Comparison of ENCODE assay signal across 8 cellular contexts in genomic region chr1:111619635-111620411, GRCh38. TPM values are rescaled to one million over a fixed set of nuclear protein-coding genes. Genes with fewer than 3 reads are reported as not detected.
DNase-seq lines count a peak whose midpoint lies in the region; ATAC-seq lines count a peak whose summit lies in the region.

Gene RAP1A, plus strand, starts transcription at chr1:111619789. Its CDS starts 71,572 bp downstream, at chr1:111691361.

- H3K4me2 ChIP-seq in mesendoderm (ENCODE audit: low read length): peak within 1 kb of the TSS; percentile 93

- peaks cover 6% of the 10 kb centered on the region for H3K79me1 ChIP-seq in mesendoderm (ENCODE audit: low read length)

- POLR2A ChIA-PET in CD4-positive, alpha-beta memory T cell (lab: Charles Lee; ENCODE audit: partially characterized antibody): interaction anchor here (0.6 to 10.8 kb wide), 24 partner anchors 9 to 171 kb away, joined by 3 to 244 read pairs (median 6); partner anchors contain the start of gene WDR77

- peaks cover 60 to 83% (median 71%) of the 10 kb centered on the region in 4 donors for H3K4me1 Mint-ChIP-seq in CD4-positive, alpha-beta memory T cell

- no peak within 1 kb of the TSS for H2BK5ac ChIP-seq in mesendoderm (ENCODE audit: low read length)

- peak within 1 kb of the TSS; percentile 95 to 100 (median 98) for H3K4me3 Mint-ChIP-seq in CD4-positive, alpha-beta memory T cell

- H3K27ac ChIP-seq in CD4-positive, alpha-beta memory T cell (ENCODE audit: low read depth, low read length): peak within 1 kb of the TSS; percentile 84
- H3K27ac ChIP-seq in HUES6 (ENCODE audit: low read depth, low read length) (peak within 1 kb of the TSS; percentile 28; the same call in 1 of the 2 replicates), mesendoderm (ENCODE audit: low read depth, low read length) (peak within 1 kb of the TSS; percentile 57)

- no peak within 1 kb of the TSS for H3K4ac ChIP-seq in mesendoderm (ENCODE audit: low read depth, low read length)

- no peak within 1 kb of the TSS for H2AK5ac ChIP-seq in mesendoderm (ENCODE audit: low read length)

- H2BK120ac ChIP-seq in mesendoderm (ENCODE audit: low read depth, low read length): no peak within 1 kb of the TSS

- H3K36me3 Mint-ChIP-seq in CD4-positive, alpha-beta memory T cell: peaks cover 4 to 16% of the 10 kb centered on the region in 2 donors

- peak within 1 kb of the TSS; percentile 93 to 98 (median 97) for H3K27ac Mint-ChIP-seq in CD4-positive, alpha-beta memory T cell

- peaks cover 26% of the 10 kb centered on the region for H3K79me2 ChIP-seq in mesendoderm (ENCODE audit: control insufficient read depth, insufficient read depth, low read length)

- DNase-seq in CD4-positive, alpha-beta memory T cell: peak; percentile 88 to 91 (median 88)
- DNase-seq in NT2/D1 (ENCODE audit: low read depth, low spot score) (peak; percentile 89), mesendoderm (peak; percentile 95)
- peak; percentile 86 for DNase-seq in activated CD8-positive, alpha-beta memory T cell treated with anti-CD3 and anti-CD28 coated beads, Interleukin-2, amount 50 U/mL, for 24 hours (ENCODE audit: extremely low read depth)
- peak; percentile 88 for DNase-seq in stimulated activated CD8-positive, alpha-beta memory T cell treated with anti-CD3 and anti-CD28 coated beads, Interleukin-12 subunit alpha, Interleukin-12 subunit beta, amount 100 ng/mL, for 24 hours (ENCODE audit: extremely low read depth)

- H3K4me3 ChIP-seq in CD4-positive, alpha-beta memory T cell (ENCODE audit: low read length in 2 of 2): peak within 1 kb of the TSS; percentile 79 to 90
- H3K4me3 ChIP-seq in HUES6 (ENCODE audit: low read depth, low read length): peak within 1 kb of the TSS; percentile 99
- peak within 1 kb of the TSS; percentile 85 for H3K4me3 ChIP-seq in NT2/D1 (ENCODE audit: insufficient read length, low read depth)
- H3K4me3 ChIP-seq in endocrine pancreas (ENCODE audit: control insufficient read depth, insufficient read depth, low read length): peak within 1 kb of the TSS; percentile 89
- H3K4me3 ChIP-seq in mesendoderm (ENCODE audit: low read length): peak within 1 kb of the TSS; percentile 95

- H3K9ac ChIP-seq in HUES6 (ENCODE audit: low read length) (peak within 1 kb of the TSS; percentile 87), NT2/D1 (ENCODE audit: insufficient read length, low read depth) (peak within 1 kb of the TSS; percentile 93), endocrine pancreas (ENCODE audit: control insufficient read depth, insufficient read depth, low read length) (peak within 1 kb of the TSS; percentile 79), mesendoderm (ENCODE audit: low read length) (peak within 1 kb of the TSS; percentile 94)

- no peaks in the 10 kb centered on the region for H3K36me3 ChIP-seq in CD4-positive, alpha-beta memory T cell (ENCODE audit: insufficient read depth, low read length)
- H3K36me3 ChIP-seq in HUES6 (ENCODE audit: control insufficient read depth, insufficient read depth, low read length) (no peaks in the 10 kb centered on the region), NT2/D1 (ENCODE audit: insufficient read depth, insufficient read length, low read length) (peaks cover 4% of the 10 kb centered on the region), endocrine pancreas (ENCODE audit: control insufficient read depth, insufficient read depth, low read length) (no peaks in the 10 kb centered on the region), mesendoderm (ENCODE audit: control insufficient read depth, insufficient read depth, low read length) (no peaks in the 10 kb centered on the region)

- no peak within 1 kb of the TSS for H2BK15ac ChIP-seq in mesendoderm (replicated peaks; ENCODE audit: low read depth)

- H3K18ac ChIP-seq in mesendoderm (ENCODE audit: low read length): peak within 1 kb of the TSS; percentile 29

- no peaks in the 10 kb centered on the region for H3K27me3 Mint-ChIP-seq in CD4-positive, alpha-beta memory T cell

- H4K5ac ChIP-seq in mesendoderm (ENCODE audit: low read length): no peak within 1 kb of the TSS

- H3K23ac ChIP-seq in mesendoderm (ENCODE audit: low read length): peak within 1 kb of the TSS; percentile 80

- no peaks in the 10 kb centered on the region for H3K9me3 ChIP-seq in CD4-positive, alpha-beta memory T cell (ENCODE audit: control insufficient read depth in 1 of 2, low read length in 2 of 2)
- H3K9me3 ChIP-seq in HUES6 (ENCODE audit: control insufficient read depth, insufficient read depth, low read depth, low read length) (no peaks in the 10 kb centered on the region), NT2/D1 (ENCODE audit: insufficient read depth, low read length) (no peaks in the 10 kb centered on the region), endocrine pancreas (ENCODE audit: control insufficient read depth, low read length) (no peaks in the 10 kb centered on the region)

- H3K56ac ChIP-seq in mesendoderm (ENCODE audit: low read length): peak within 1 kb of the TSS; percentile 99

- H4K8ac ChIP-seq in mesendoderm (ENCODE audit: low read depth, low read length): no peak within 1 kb of the TSS

- peak; percentile 37 for ATAC-seq in GM21360 (IDR thresholded peaks at IDR 0.05; ENCODE audit: unreplicated experiment)

- intact Hi-C loops in CD4-positive, alpha-beta memory T cell (cut with micrococcal nuclease): loop anchor here (1.0 to 10.0 kb wide), 9 partner anchors 16 to 395 kb away; partner anchors contain the start of genes ADORA3, ATP5PB, CHI3L2 and DDX20

- H3K4me1 ChIP-seq in CD4-positive, alpha-beta memory T cell (ENCODE audit: insufficient read depth, low read length): peaks cover 81% of the 10 kb centered on the region
- peaks cover 19% of the 10 kb centered on the region for H3K4me1 ChIP-seq in HUES6 (ENCODE audit: control insufficient read depth, insufficient read depth, low read length)
- no peaks in the 10 kb centered on the region for H3K4me1 ChIP-seq in NT2/D1 (ENCODE audit: insufficient read depth, insufficient read length)
- H3K4me1 ChIP-seq in endocrine pancreas (ENCODE audit: control insufficient read depth, insufficient read depth, low read length): peaks cover 20% of the 10 kb centered on the region
- peaks cover 5% of the 10 kb centered on the region for H3K4me1 ChIP-seq in mesendoderm (ENCODE audit: control insufficient read depth, low read depth, low read length)

- CTCF ChIA-PET in CD4-positive, alpha-beta memory T cell (lab: Charles Lee; ENCODE audit: partially characterized antibody): interaction anchor here (1.3 to 7.3 kb wide), 4 partner anchors 9 to 112 kb away, joined by 3 to 44 read pairs (median 8); no protein-coding TSS in a partner anchor

- H3K27me3 ChIP-seq in CD4-positive, alpha-beta memory T cell (ENCODE audit: insufficient read depth, low read length): no peaks in the 10 kb centered on the region
- H3K27me3 ChIP-seq in HUES6 (ENCODE audit: control insufficient read depth, insufficient read depth, low read length): no peaks in the 10 kb centered on the region
- H3K27me3 ChIP-seq in NT2/D1 (ENCODE audit: insufficient read depth, insufficient read length): no peaks in the 10 kb centered on the region
- no peaks in the 10 kb centered on the region for H3K27me3 ChIP-seq in endocrine pancreas (ENCODE audit: control insufficient read depth, insufficient read depth, low read length)
- no peaks in the 10 kb centered on the region for H3K27me3 ChIP-seq in mesendoderm (ENCODE audit: insufficient read depth, low read length, poor library complexity)

- no peaks in the 10 kb centered on the region for H3K9me3 Mint-ChIP-seq in CD4-positive, alpha-beta memory T cell

- no CpG with 5 or more reads among the region's 77 CpGs for WGBS in mesendoderm (ENCODE audit: extremely low coverage, insufficient coverage, low lambda C conversion rate)

RNA-seq across cellular contexts. Expression of gene RAP1A, which starts in this region (rescaled TPM):
- total RNA-seq in CD4-positive, alpha-beta memory T cell: 100 to 1,000 TPM; 130 to 134 TPM
- 10 to 100 TPM; 67.2 to 85.7 TPM for polyA plus RNA-seq in CD4-positive, alpha-beta memory T cell
- 46.5 TPM for polyA plus RNA-seq in mesendoderm (2013, experiment 1 of 2)
- 49.2 TPM for polyA plus RNA-seq in mesendoderm (2013, experiment 2 of 2)

Comparison
In these comparisons a context has a peak if more than half of its experiments do, and no peak if none do; other contexts are left out.
1. Peak in every context shown above with its lines: DNase-seq, ATAC-seq, H3K4me3 ChIP-seq and H3K27ac ChIP-seq.
2. H3K27ac ChIP-seq: peak in every context shown above with its lines; median percentile 84 in CD4-positive, alpha-beta memory T cell; 57 in mesendoderm; 28 in HUES6.